1 cellular context compared by ENCODE assay signal in the genomic region with DNA sequence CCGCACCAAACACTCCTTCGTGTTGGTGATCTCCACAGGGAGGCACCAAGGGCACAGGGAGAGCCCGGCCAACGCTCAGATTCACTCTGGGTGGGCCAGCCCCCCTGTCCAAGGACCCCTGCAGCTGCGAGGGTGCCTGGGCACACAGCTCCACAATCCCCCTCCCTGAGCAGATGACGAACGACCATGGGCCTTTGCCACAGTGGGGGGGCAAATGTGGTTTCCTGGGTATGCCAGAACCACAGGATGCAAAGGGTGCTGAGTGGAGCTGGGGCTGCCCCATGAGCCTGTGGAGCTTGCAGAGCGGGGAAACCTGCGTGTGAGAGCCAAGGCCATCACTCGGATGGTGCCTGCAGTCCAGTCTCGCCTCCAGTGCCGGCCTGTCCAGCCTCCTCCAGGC.
TF ChIP-seq lines count a peak whose summit lies in the region.

No MANE protein-coding gene starts in this region.

TF ChIP-seq in H1, 55 proteins besides CTCF, POLR2A, EP300 and RAD21:
- no peak for TF ChIP-seq KDM4A (IDR thresholded peaks at IDR 0.05; ENCODE audit: low read depth, low read length, severe bottlenecking)
